In the genomic region with DNA sequence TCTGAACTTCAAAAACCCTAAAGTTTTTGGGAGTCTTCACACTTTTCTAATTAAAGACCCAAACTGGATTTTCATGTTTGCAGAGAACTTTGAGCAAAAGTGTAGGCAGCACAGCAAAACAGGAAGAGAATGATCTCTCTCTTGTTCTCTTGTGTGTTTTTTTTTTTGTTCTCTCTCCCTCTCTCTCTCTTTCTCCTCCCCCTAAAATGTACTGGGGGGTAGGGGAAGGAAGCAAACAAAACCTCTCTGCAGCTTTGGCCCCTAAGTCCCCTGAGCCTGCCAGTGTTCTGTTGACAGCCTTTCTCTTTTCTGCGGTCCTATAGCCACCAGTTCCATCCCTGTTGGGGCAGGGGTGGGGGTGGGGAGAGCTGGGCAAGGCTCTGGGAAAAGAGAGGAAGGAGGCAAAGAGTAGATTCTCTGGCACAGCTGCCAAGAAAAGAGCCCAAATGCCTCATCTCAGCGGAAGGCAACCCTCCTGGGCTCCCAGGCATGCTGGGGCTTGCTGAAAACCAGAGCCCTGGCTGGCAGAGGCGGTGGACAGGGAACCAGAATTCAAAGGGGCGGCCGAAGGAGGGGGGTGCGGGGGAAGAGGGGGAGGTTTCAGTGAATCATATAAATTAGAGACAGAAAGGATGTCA, we compare ENCODE assay signal across 1 cellular context.
TF ChIP-seq lines count a peak whose summit lies in the region.

No MANE protein-coding gene starts in this region.

TF ChIP-seq in SK-N-SH, 30 proteins besides CTCF, POLR2A, EP300 and RAD21 (continued from another document):
- TF ChIP-seq, protein P1, sequence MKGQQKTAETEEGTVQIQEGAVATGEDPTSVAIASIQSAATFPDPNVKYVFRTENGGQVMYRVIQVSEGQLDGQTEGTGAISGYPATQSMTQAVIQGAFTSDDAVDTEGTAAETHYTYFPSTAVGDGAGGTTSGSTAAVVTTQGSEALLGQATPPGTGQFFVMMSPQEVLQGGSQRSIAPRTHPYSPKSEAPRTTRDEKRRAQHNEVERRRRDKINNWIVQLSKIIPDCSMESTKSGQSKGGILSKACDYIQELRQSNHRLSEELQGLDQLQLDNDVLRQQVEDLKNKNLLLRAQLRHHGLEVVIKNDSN (IDR thresholded peaks at IDR 0.05; ENCODE audit: borderline replicate concordance, low read depth) = no peak
- TF ChIP-seq, protein P2, sequence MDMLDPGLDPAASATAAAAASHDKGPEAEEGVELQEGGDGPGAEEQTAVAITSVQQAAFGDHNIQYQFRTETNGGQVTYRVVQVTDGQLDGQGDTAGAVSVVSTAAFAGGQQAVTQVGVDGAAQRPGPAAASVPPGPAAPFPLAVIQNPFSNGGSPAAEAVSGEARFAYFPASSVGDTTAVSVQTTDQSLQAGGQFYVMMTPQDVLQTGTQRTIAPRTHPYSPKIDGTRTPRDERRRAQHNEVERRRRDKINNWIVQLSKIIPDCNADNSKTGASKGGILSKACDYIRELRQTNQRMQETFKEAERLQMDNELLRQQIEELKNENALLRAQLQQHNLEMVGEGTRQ (IDR thresholded peaks at IDR 0.05; ENCODE audit: borderline replicate concordance, low read depth, low read length) = no peak
- TF ChIP-seq, protein P3, sequence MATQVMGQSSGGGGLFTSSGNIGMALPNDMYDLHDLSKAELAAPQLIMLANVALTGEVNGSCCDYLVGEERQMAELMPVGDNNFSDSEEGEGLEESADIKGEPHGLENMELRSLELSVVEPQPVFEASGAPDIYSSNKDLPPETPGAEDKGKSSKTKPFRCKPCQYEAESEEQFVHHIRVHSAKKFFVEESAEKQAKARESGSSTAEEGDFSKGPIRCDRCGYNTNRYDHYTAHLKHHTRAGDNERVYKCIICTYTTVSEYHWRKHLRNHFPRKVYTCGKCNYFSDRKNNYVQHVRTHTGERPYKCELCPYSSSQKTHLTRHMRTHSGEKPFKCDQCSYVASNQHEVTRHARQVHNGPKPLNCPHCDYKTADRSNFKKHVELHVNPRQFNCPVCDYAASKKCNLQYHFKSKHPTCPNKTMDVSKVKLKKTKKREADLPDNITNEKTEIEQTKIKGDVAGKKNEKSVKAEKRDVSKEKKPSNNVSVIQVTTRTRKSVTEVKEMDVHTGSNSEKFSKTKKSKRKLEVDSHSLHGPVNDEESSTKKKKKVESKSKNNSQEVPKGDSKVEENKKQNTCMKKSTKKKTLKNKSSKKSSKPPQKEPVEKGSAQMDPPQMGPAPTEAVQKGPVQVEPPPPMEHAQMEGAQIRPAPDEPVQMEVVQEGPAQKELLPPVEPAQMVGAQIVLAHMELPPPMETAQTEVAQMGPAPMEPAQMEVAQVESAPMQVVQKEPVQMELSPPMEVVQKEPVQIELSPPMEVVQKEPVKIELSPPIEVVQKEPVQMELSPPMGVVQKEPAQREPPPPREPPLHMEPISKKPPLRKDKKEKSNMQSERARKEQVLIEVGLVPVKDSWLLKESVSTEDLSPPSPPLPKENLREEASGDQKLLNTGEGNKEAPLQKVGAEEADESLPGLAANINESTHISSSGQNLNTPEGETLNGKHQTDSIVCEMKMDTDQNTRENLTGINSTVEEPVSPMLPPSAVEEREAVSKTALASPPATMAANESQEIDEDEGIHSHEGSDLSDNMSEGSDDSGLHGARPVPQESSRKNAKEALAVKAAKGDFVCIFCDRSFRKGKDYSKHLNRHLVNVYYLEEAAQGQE (IDR thresholded peaks at IDR 0.05; ENCODE audit: low read depth, low read length) = no peak
- TF ChIP-seq TCF12 (IDR thresholded peaks at IDR 0.05) (peak; percentile 83), FOXJ3 (CRISPR knock-in tag; IDR thresholded peaks at IDR 0.05) (no peak), NRF1 (IDR thresholded peaks at IDR 0.05; ENCODE audit: low read depth, low read length) (no peak), GABPA (IDR thresholded peaks at IDR 0.05; ENCODE audit: low read depth) (no peak), RCOR1 (IDR thresholded peaks at IDR 0.05; ENCODE audit: low read length) (peak; percentile 55; the same call in 1 of the 2 replicates), SIN3A (IDR thresholded peaks at IDR 0.05; ENCODE audit: borderline replicate concordance, low read depth, low read length) (peak; percentile 75; the same call in 1 of the 2 replicates), MEF2A (IDR thresholded peaks at IDR 0.05; ENCODE audit: borderline replicate concordance, low read depth) (no peak), ELF1 (IDR thresholded peaks at IDR 0.05) (no peak), FOXM1 (IDR thresholded peaks at IDR 0.05; ENCODE audit: low read depth) (no peak), POLR2AphosphoS5 (IDR thresholded peaks at IDR 0.05; ENCODE audit: low read depth, low read length) (peak; percentile 54; the same call in 1 of the 2 replicates), RFX5 (IDR thresholded peaks at IDR 0.05; ENCODE audit: low read length) (no peak), SMC3 (IDR thresholded peaks at IDR 0.05; ENCODE audit: low read depth, low read length) (no peak), FOSL2 (IDR thresholded peaks at IDR 0.05; ENCODE audit: borderline replicate concordance, low read depth) (peak; percentile 12; the same call in 1 of the 2 replicates), EZH2phosphoT487 (IDR thresholded peaks at IDR 0.05; ENCODE audit: borderline replicate concordance, low read depth) (no peak)
- TF ChIP-seq, protein P4, sequence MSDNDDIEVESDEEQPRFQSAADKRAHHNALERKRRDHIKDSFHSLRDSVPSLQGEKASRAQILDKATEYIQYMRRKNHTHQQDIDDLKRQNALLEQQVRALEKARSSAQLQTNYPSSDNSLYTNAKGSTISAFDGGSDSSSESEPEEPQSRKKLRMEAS (IDR thresholded peaks at IDR 0.05; ENCODE audit: low read depth) = peak; percentile 33; the same call in 1 of the 2 replicates
- TF ChIP-seq, protein P5, sequence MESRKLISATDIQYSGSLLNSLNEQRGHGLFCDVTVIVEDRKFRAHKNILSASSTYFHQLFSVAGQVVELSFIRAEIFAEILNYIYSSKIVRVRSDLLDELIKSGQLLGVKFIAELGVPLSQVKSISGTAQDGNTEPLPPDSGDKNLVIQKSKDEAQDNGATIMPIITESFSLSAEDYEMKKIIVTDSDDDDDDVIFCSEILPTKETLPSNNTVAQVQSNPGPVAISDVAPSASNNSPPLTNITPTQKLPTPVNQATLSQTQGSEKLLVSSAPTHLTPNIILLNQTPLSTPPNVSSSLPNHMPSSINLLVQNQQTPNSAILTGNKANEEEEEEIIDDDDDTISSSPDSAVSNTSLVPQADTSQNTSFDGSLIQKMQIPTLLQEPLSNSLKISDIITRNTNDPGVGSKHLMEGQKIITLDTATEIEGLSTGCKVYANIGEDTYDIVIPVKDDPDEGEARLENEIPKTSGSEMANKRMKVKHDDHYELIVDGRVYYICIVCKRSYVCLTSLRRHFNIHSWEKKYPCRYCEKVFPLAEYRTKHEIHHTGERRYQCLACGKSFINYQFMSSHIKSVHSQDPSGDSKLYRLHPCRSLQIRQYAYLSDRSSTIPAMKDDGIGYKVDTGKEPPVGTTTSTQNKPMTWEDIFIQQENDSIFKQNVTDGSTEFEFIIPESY (IDR thresholded peaks at IDR 0.05; ENCODE audit: borderline replicate concordance, low read depth) = no peak
- TF ChIP-seq, protein P6, sequence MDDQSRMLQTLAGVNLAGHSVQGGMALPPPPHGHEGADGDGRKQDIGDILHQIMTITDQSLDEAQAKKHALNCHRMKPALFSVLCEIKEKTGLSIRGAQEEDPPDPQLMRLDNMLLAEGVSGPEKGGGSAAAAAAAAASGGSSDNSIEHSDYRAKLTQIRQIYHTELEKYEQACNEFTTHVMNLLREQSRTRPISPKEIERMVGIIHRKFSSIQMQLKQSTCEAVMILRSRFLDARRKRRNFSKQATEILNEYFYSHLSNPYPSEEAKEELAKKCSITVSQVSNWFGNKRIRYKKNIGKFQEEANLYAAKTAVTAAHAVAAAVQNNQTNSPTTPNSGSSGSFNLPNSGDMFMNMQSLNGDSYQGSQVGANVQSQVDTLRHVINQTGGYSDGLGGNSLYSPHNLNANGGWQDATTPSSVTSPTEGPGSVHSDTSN (IDR thresholded peaks at IDR 0.05) = peak; percentile 56
